8 cellular contexts compared by ENCODE assay signal in the genomic region with DNA sequence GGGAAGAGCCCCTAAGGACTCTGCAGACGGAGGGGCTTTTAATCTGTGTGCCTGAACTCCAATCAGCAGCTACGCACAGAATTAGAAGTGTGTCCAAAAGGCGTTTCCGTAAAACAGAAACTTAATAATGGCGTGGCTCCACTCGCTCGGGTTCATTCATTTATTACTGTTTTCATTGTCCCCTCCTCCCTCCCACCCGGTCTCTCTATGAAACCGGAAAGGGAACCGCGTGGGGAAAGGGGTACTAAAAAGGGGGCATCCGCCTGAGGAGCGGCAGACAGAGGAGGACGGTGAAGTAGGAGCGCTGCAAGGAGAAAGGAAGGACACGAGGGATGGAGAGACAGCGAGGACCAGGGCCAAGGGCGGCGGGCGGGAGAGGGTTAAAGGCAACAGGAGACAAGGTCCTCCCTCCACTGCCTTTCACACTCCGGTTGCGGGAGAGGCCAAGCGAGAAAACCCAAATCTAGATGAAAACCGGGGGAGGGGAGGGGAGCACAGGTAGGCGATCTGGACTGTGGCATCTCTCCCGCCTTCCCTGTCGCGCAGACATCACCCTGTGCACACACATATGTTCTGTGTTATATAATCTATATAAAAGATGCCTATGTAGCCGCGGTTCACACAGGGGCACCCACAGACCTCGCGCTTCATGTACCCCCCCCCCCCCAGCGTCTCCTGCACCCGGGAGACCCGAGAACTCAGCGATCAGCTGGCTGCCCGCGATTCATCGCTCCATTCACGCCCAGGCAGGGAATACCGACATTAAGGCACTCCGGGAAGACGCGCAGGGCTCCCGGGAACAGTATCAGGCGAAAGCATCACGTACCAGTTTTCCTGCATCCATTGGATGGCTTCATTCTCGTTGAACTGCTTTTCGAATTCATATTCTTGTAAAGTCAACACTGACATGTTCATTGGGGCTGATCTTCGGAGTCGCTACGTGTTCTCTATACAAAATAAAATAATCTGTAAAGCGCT. TPM values are rescaled to one million over a fixed set of nuclear protein-coding genes. Genes with fewer than 3 reads are reported as not detected.
DNase-seq lines count a peak whose midpoint lies in the region; ATAC-seq and TF ChIP-seq lines count a peak whose summit lies in the region.

No MANE protein-coding gene starts in this region.

- H3K4me1 ChIP-seq in duodenal mucosa (ENCODE audit: control insufficient read depth in 1 of 2, insufficient read depth in 2 of 2, low read length in 2 of 2) = peaks cover 39 to 40% of the 10 kb centered on the region in 2 donors
- peaks cover 14% of the 10 kb centered on the region for H3K4me1 ChIP-seq in lower lobe of right lung

- H3K36me3 ChIP-seq in duodenal mucosa (ENCODE audit: control insufficient read depth in 1 of 2, insufficient read depth in 2 of 2, low read length in 2 of 2) (no peaks in the 10 kb centered on the region), lower lobe of right lung (no peaks in the 10 kb centered on the region)

- H3K9me3 ChIP-seq in duodenal mucosa (ENCODE audit: control insufficient read depth in 1 of 2, low read length in 2 of 2) (no peaks in the 10 kb centered on the region), lower lobe of right lung (no peaks in the 10 kb centered on the region)

- TF ChIP-seq CTCF in lower lobe of right lung (IDR thresholded peaks at IDR 0.05) = no peak

- H3K9ac ChIP-seq in duodenal mucosa (ENCODE audit: low read depth in 1 of 2, low read length in 2 of 2) = peak overlapping the region; percentile 68 to 85

- peak; percentile 65 for DNase-seq in ELF-1 (ENCODE audit: low read depth, low spot score)
- peak; percentile 17 for DNase-seq in NCI-H446 treated with DMSO at 0.1 percent for 48 hours (lab: John Stamatoyannopoulos, UW)
- DNase-seq in activated CD4-positive, alpha-beta T cell treated with anti-CD3 and anti-CD28 coated beads, Interleukin-2, amount 50 U/mL, for 48 hours = peak; percentile 61 to 71
- no peak for DNase-seq in lower lobe of right lung
- peak in 2 of 3 experiments; percentile 17 to 42 for DNase-seq in stimulated activated CD4-positive, alpha-beta T cell treated with anti-CD3 and anti-CD28 coated beads, TNF-alpha, amount 100 ng/mL, for 4 hours (ENCODE audit: low read depth in 3 of 3)
- no peak for DNase-seq in HuH-7 (ENCODE audit: low spot score)

- intact Hi-C loops in lower lobe of right lung (cut with DNase I) = no loop called here

- H3K27ac ChIP-seq in duodenal mucosa (ENCODE audit: low read depth, low read length) (peak overlapping the region; percentile 81), lower lobe of right lung (peak overlapping the region; percentile 92)

- H3K4me3 ChIP-seq in duodenal mucosa (ENCODE audit: low read depth in 1 of 2, low read length in 2 of 2) (peak overlapping the region; percentile 98), lower lobe of right lung (peak overlapping the region; percentile 96)

- ATAC-seq in HG02588 (IDR thresholded peaks at IDR 0.05; ENCODE audit: unreplicated experiment) (peak; percentile 1), lower lobe of right lung (peak; percentile 3 to 27)

- H3K27me3 ChIP-seq in duodenal mucosa (ENCODE audit: control insufficient read depth in 1 of 2, insufficient read depth in 2 of 2, low read length in 2 of 2) (no peaks in the 10 kb centered on the region), lower lobe of right lung (ENCODE audit: low read depth) (peaks cover 10% of the 10 kb centered on the region)

RNA-seq across cellular contexts. Expression of a gene that starts 0.7 kb away (rescaled TPM):
- total RNA-seq in lower lobe of right lung = 3.6 TPM

Comparison
In these comparisons a context has a peak if more than half of its experiments do, and no peak if none do; other contexts are left out.
1. DNase-seq: peak in ELF-1 (single experiment), NCI-H446 treated with DMSO at 0.1 percent for 48 hours (single experiment), activated CD4-positive, alpha-beta T cell treated with anti-CD3 and anti-CD28 coated beads, Interleukin-2, amount 50 U/mL, for 48 hours (2 of 2) and stimulated activated CD4-positive, alpha-beta T cell treated with anti-CD3 and anti-CD28 coated beads, TNF-alpha, amount 100 ng/mL, for 4 hours (2 of 3); none in lower lobe of right lung (single experiment) and HuH-7 (single experiment).